ENCODE assay signal across 16 cellular contexts in genomic region chrX:51931761-51932160, GRCh38. TPM values are rescaled to one million over a fixed set of nuclear protein-coding genes. Genes with fewer than 3 reads are reported as not detected.
DNase-seq lines count a peak whose midpoint lies in the region; ATAC-seq and TF ChIP-seq lines count a peak whose summit lies in the region.
"Had no signal": no experiment of that assay in that cellular context is flagged by ENCODE, and none has a peak within 500 bp of the region (broad histone marks: within the 10 kb centered on the region; RNA-seq: fewer than 3 reads in every experiment).

No MANE protein-coding gene starts in this region.

- no peaks in the 10 kb centered on the region for H3K27me3 ChIP-seq in Karpas-422 (ENCODE audit: low read length)

- H3K79me2 ChIP-seq in Karpas-422 (ENCODE audit: low read length) = no peaks in the 10 kb centered on the region

- H3K36me3 ChIP-seq in Karpas-422 (ENCODE audit: insufficient read depth, low read length) = no peaks in the 10 kb centered on the region

- no peak overlapping the region for H3K4me3 ChIP-seq in Karpas-422 (ENCODE audit: low read length)

- no peak for TF ChIP-seq CTCF in VCaP (conservative IDR thresholded peaks at IDR 0.05)
- TF ChIP-seq CTCF in omental fat pad (IDR thresholded peaks at IDR 0.05) = no peak

- no peak overlapping the region for H2AFZ ChIP-seq in Karpas-422 (ENCODE audit: low read length)

- H3K27ac ChIP-seq in VCaP (peak overlapping the region; percentile 56), Karpas-422 (ENCODE audit: low read length) (no peak overlapping the region)

- H3K4me2 ChIP-seq in Karpas-422 (ENCODE audit: low read depth, low read length, poor library complexity, severe bottlenecking) = no peak overlapping the region

- DNase-seq in NCI-H1092 (lab: John Stamatoyannopoulos, UW) = peak; percentile 4
- no peak for DNase-seq in NCI-H1092 treated with DMSO at 0.1 percent for 48 hours (lab: John Stamatoyannopoulos, UW)
- peak; percentile 7 for DNase-seq in globus pallidus (ENCODE audit: low spot score)
- DNase-seq in activated CD4-positive, CD25-positive, alpha-beta regulatory T cell (lab: John Stamatoyannopoulos, UW) = no peak
- no peak for DNase-seq in omental fat pad (ENCODE audit: low spot score)
- no peak for DNase-seq in NCI-H1436 treated with DMSO at 0.1 percent for 48 hours (lab: John Stamatoyannopoulos, UW)
- no peak for DNase-seq in Karpas-422
- DNase-seq: 8988T, GF-D8, HCEC 1CT, IMR-90, NCI-H1417 treated with DMSO at 0.1 percent for 48 hours, NCI-H2029, NCI-H2171 treated with DMSO at 0.1 percent for 48 hours, NCI-H82 had no signal

- H4K20me1 ChIP-seq in Karpas-422 (ENCODE audit: insufficient read depth, low read depth, low read length) = no peaks in the 10 kb centered on the region

- H3K4me1 ChIP-seq in Karpas-422 (ENCODE audit: low read length) = no peaks in the 10 kb centered on the region

- ATAC-seq in omental fat pad (ENCODE audit: low FRiP score) = no peak

- H3K9ac ChIP-seq in Karpas-422 (ENCODE audit: low read length) = no peak overlapping the region

- H3K9me3 ChIP-seq in Karpas-422 (ENCODE audit: low read length) = no peaks in the 10 kb centered on the region

- no peaks in the 10 kb centered on the region for H3K9me2 ChIP-seq in Karpas-422 (replicated peaks; ENCODE audit: insufficient read depth, low read length)

RNA-seq across cellular contexts. Expression of gene MAGED1, which starts 38.3 kb away (rescaled TPM):
- total RNA-seq in omental fat pad = 10 to 100 TPM; 27.1 to 57.7 (median 33.1) TPM
- 92.5 and 93.5 TPM in 2 replicates for total RNA-seq in Karpas-422 (2014; rRNA removed; shearing (Covaris generic); ENCODE audit: low replicate concordance)

Comparison
In these comparisons a context has a peak if more than half of its experiments do, and no peak if none do; other contexts are left out.
1. DNase-seq: peak in NCI-H1092 (single experiment) and globus pallidus (single experiment); none in NCI-H1092 treated with DMSO at 0.1 percent for 48 hours (single experiment), activated CD4-positive, CD25-positive, alpha-beta regulatory T cell (0 of 4), omental fat pad (single experiment), NCI-H1436 treated with DMSO at 0.1 percent for 48 hours (single experiment) and Karpas-422 (single experiment).